In the genomic region with DNA sequence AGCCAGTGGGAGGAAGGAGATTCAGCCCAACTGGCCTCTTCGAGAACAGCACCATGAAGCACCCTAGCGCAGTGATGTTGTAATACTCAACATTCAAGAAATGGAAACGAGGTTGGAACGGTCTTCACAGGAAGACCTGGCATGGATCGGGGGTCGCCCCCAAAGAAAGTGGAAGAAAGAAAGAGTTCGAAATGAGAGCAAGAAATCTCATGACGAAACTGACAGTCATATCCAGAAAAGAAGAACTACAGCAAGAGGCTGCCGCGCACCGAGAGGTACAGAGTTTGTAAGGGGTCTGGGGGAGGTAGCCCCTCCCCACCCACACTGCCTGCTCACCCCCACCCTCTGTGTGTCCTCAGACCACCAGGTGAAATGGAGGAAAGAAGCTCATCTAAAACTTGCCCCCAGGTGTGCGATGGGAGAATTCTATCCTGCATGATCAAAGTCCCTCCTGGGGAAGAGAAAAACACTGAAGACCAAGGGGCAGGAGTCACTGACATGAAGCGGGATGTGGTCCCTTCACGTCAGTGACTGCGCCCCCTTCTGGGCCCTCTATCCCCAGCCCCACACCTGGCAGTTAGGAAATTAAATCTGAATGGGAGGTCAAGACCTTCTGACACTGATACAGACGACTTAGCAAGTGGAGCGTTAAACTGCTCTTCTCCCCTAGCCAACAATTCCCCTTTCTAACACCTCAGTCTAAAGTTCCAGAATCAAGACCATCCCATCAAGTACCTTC, we compare ENCODE assay signal across 15 cellular contexts. TPM values are rescaled to one million over a fixed set of nuclear protein-coding genes. Genes with fewer than 3 reads are reported as not detected.
DNase-seq lines count a peak whose midpoint lies in the region; ATAC-seq, FAIRE-seq and TF ChIP-seq lines count a peak whose summit lies in the region.
"Had no signal": no experiment of that assay in that cellular context is flagged by ENCODE, and none has a peak within 500 bp of the region (broad histone marks: within the 10 kb centered on the region; RNA-seq: fewer than 3 reads in every experiment).

No MANE protein-coding gene starts in this region.

- no peak overlapping the region for H3K4me2 ChIP-seq in K562 (ENCODE audit: insufficient read depth, low read length)

- H3K9me1 ChIP-seq in K562 (ENCODE audit: control insufficient read depth, insufficient read depth, low read length) = no peaks in the 10 kb centered on the region

- no peak for TF ChIP-seq RAD21 in K562 (CRISPR knock-in tag; conservative IDR thresholded peaks at IDR 0.05 in 1 of 2, IDR thresholded peaks at IDR 0.05 in 1 of 2)

- no peaks in the 10 kb centered on the region for H3K79me2 ChIP-seq in K562 (ENCODE audit: control insufficient read depth, insufficient read depth, low read length)

- 82 to 85% methylated on average over 17 of the region's 17 CpGs for WGBS in heart right ventricle, 2 donors
- 1% methylated on average over 13 of the region's 17 CpGs for WGBS in K562 (ENCODE audit: insufficient coverage, low coverage, missing lambda C conversion rate)

- ATAC-seq in heart right ventricle = no peak
- ATAC-seq in HG02884 (IDR thresholded peaks at IDR 0.05; ENCODE audit: unreplicated experiment) = peak; percentile 52
- ATAC-seq in K562 = peak; percentile 57
- no peak for ATAC-seq in HG03196 (IDR thresholded peaks at IDR 0.05; ENCODE audit: unreplicated experiment)
- ATAC-seq in GM19023 (IDR thresholded peaks at IDR 0.05; ENCODE audit: unreplicated experiment) = no peak
- ATAC-seq in GM18520 (IDR thresholded peaks at IDR 0.05; ENCODE audit: unreplicated experiment) = no peak

- intact Hi-C loops in cardiac septum (cut with DNase I) = no loop called here
- intact Hi-C loops in heart right ventricle (cut with DNase I) = no loop called here
- intact Hi-C loops in K562 (cut with micrococcal nuclease) = no loop called here

- no peak overlapping the region for H2AFZ ChIP-seq in K562 (ENCODE audit: low read depth, low read length)

- H3K27ac ChIP-seq in heart right ventricle = no peak overlapping the region
- no peak overlapping the region for H3K27ac ChIP-seq in K562 (ENCODE audit: extremely low read depth, low read depth, low read length)
- H3K27ac ChIP-seq: right atrium auricular region, RWPE1, transverse colon had no signal

- in situ Hi-C loops in K562 (cut with MboI) = no loop called here

- no peaks in the 10 kb centered on the region for H3K9me3 ChIP-seq in heart right ventricle
- H3K9me3 ChIP-seq in K562 (replicated peaks; ENCODE audit: control insufficient read depth, insufficient read depth, low read depth, low read length) = no peaks in the 10 kb centered on the region
- H3K9me3 ChIP-seq: right atrium auricular region, transverse colon had no signal

- H3K4me3 ChIP-seq in heart right ventricle (no peak overlapping the region), K562 (no peak overlapping the region)
- H3K4me3 ChIP-seq: right atrium auricular region, transverse colon had no signal

- POLR2A ChIA-PET in K562 (lab: Yijun Ruan, JAX) = no interaction called here

- CTCF ChIA-PET in K562 (lab: Yijun Ruan, JAX; ENCODE audit: low intra/inter-chr PET ratio) = no interaction called here

- no peaks in the 10 kb centered on the region for H4K20me1 ChIP-seq in K562 (replicated peaks; ENCODE audit: control insufficient read depth, insufficient read depth, low read length)

- no peak for FAIRE-seq in K562 (lab: Jason Lieb, UNC)
- FAIRE-seq: TTC549 had no signal

- TF ChIP-seq EP300 in K562 (IDR thresholded peaks at IDR 0.05; ENCODE audit: low read length) = no peak

- H3K4me1 ChIP-seq in heart right ventricle = peaks cover 0 to 12% (median 0%) of the 10 kb centered on the region in 9 donors
- H3K4me1 ChIP-seq in K562 (replicated peaks in 1 of 2; ENCODE audit: control insufficient read depth in 2 of 2, insufficient read depth in 2 of 2, low read length in 2 of 2) = no peaks in the 10 kb centered on the region
- H3K4me1 ChIP-seq: transverse colon had no signal

- no peaks in the 10 kb centered on the region for H3K27me3 ChIP-seq in heart right ventricle
- H3K27me3 ChIP-seq in K562 (ENCODE audit: control insufficient read depth in 2 of 2, insufficient read depth in 2 of 2, low read length in 2 of 2) = peaks cover 0 to 7% of the 10 kb centered on the region in 2 experiments; a peak in 2 of 5 replicates
- H3K27me3 ChIP-seq: right atrium auricular region, transverse colon had no signal

- no peak for TF ChIP-seq POLR2A in K562 (conservative IDR thresholded peaks at IDR 0.05)

- DNase-seq in cardiac septum (ENCODE audit: low spot score) (peak; percentile 33), heart right ventricle (no peak), K562 (ENCODE audit: extremely low read depth in 1 of 4, low spot score in 3 of 4) (no peak), epidermal melanocyte (ENCODE audit: insufficient read length, low spot score) (no peak)
- DNase-seq: NCI-H226, transverse colon had no signal

- H3K36me3 ChIP-seq in heart right ventricle = no peaks in the 10 kb centered on the region
- H3K36me3 ChIP-seq in K562 (ENCODE audit: control insufficient read depth, insufficient read depth, low read length) = no peaks in the 10 kb centered on the region
- H3K36me3 ChIP-seq: right atrium auricular region, transverse colon had no signal

- no peak overlapping the region for H3K9ac ChIP-seq in K562 (ENCODE audit: insufficient read depth in 1 of 2, low read depth in 2 of 2, low read length in 2 of 2)

- no peak for TF ChIP-seq CTCF in heart right ventricle (IDR thresholded peaks at IDR 0.05)
- TF ChIP-seq CTCF in K562 (IDR thresholded peaks at IDR 0.05 in 2 of 3, conservative IDR thresholded peaks at IDR 0.05 in 1 of 3; ENCODE audit: insufficient read depth in 2 of 3, low read depth in 1 of 3, low read length in 3 of 3) = peak in 2 of 3 experiments; percentile 16 to 17; a peak in 1 of 6 replicates

- BruUV-seq in K562 (replicated peaks; lab: Mats Ljungman, UMichigan) = no TSS peak

TF ChIP-seq in K562, 482 proteins besides CTCF, POLR2A, EP300 and RAD21 (continues in another document):
- TF ChIP-seq SMAD2 (IDR thresholded peaks at IDR 0.05; ENCODE audit: low read depth, low read length) (no peak), SRF (CRISPR knock-in tag; IDR thresholded peaks at IDR 0.05) (no peak), NFE2 (IDR thresholded peaks at IDR 0.05; ENCODE audit: low read depth) (no peak)
- TF ChIP-seq, protein P1, sequence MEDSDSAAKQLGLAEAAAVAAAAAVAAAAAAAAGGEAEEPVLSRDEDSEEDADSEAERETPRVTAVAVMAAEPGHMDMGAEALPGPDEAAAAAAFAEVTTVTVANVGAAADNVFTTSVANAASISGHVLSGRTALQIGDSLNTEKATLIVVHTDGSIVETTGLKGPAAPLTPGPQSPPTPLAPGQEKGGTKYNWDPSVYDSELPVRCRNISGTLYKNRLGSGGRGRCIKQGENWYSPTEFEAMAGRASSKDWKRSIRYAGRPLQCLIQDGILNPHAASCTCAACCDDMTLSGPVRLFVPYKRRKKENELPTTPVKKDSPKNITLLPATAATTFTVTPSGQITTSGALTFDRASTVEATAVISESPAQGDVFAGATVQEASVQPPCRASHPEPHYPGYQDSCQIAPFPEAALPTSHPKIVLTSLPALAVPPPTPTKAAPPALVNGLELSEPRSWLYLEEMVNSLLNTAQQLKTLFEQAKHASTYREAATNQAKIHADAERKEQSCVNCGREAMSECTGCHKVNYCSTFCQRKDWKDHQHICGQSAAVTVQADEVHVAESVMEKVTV (CRISPR knock-in tag; IDR thresholded peaks at IDR 0.05) = no peak

RNA-seq across cellular contexts. Expression of a gene that starts 52.9 kb away (rescaled TPM):
- total RNA-seq in cardiac septum (not detected), heart right ventricle (under 1 TPM in 2 of 10 donors, not detected in 8; 0.30 to 0.31 TPM), K562 (2014; rRNA removed) (not detected in 2 replicates), K562 (2014; rRNA removed; fragmentation: Illumina TruSeq; extraction: Trizol) (not detected in 2 replicates), K562 (2015; rRNA removed; fragmentation: Illumina TruSeq; extraction: Trizol) (not detected in 2 replicates), K562 (2021) (not detected in 2 replicates)
- polyA plus RNA-seq in heart right ventricle (under 1 TPM in 1 of 2 donors, not detected in 1; 0.06 TPM), K562 (2011; rRNA removed) (not detected in 2 replicates), K562 (2014; fragmentation: Illumina TruSeq; extraction: Trizol) (not detected in 2 replicates), K562 (2014; fragmentation: Nextera tagmentation; extraction: Ambion mirVana) (not detected), K562 (2014; rRNA removed) (not detected in 2 replicates)
- total RNA-seq in K562 (2011; cell fraction: chromatin; rRNA removed; ENCODE audit: low replicate concordance) = not detected in 2 replicates
- total RNA-seq in K562 (2011; cell fraction: nucleolus; rRNA removed) = not detected in 2 replicates
- not detected in 2 replicates for total RNA-seq in K562 (2011; cell fraction: nucleoplasm; rRNA removed)
- not detected in 2 replicates for polyA plus RNA-seq in K562 (2011; cell fraction: cytosol; rRNA removed)
- polyA plus RNA-seq in K562 (2011; cell fraction: nucleus; rRNA removed) = not detected in 2 replicates
- not detected in 2 replicates for polyA plus RNA-seq in K562 (2012)
- polyA minus RNA-seq in K562 (2011; rRNA and poly(A)+ RNA removed) = not detected in 2 replicates
- polyA minus RNA-seq in K562 (2011; cell fraction: cytosol; rRNA and poly(A)+ RNA removed) = not detected in 2 replicates
- polyA minus RNA-seq in K562 (2011; cell fraction: nucleus; rRNA and poly(A)+ RNA removed) = not detected in 2 replicates
- total RNA-seq: epithelial cell of proximal tubule, right atrium auricular region, transverse colon had no signal
- polyA plus RNA-seq: BJ had no signal

RNA-seq across cellular contexts. Expression of a gene that starts 58.6 kb away (rescaled TPM):
- 85.3 TPM for total RNA-seq in cardiac septum
- 10 to 100 TPM; 31.0 to 72.3 (median 50.1) TPM for total RNA-seq in heart right ventricle
- polyA plus RNA-seq in heart right ventricle = 10 to 100 TPM in 1 of 2 donors, 1 to 10 TPM in 1; 6.7 to 37.2 TPM
- 0.07 TPM in 1 of 2 replicates, not detected in the other for total RNA-seq in K562 (2011; cell fraction: chromatin; rRNA removed; ENCODE audit: low replicate concordance)
- not detected in 2 replicates for total RNA-seq in K562 (2011; cell fraction: nucleolus; rRNA removed)
- total RNA-seq in K562 (2011; cell fraction: nucleoplasm; rRNA removed) = not detected in 2 replicates
- total RNA-seq in K562 (2014; rRNA removed) = not detected in 2 replicates
- total RNA-seq in K562 (2014; rRNA removed; fragmentation: Illumina TruSeq; extraction: Trizol) = not detected in 2 replicates
- total RNA-seq in K562 (2015; rRNA removed; fragmentation: Illumina TruSeq; extraction: Trizol) = not detected in 2 replicates
- total RNA-seq in K562 (2021) = 0.04 and 0.09 TPM in 2 replicates
- not detected in 2 replicates for polyA plus RNA-seq in K562 (2011; rRNA removed)
- not detected in 2 replicates for polyA plus RNA-seq in K562 (2011; cell fraction: cytosol; rRNA removed)
- 0.40 TPM in 1 of 2 replicates, not detected in the other for polyA plus RNA-seq in K562 (2011; cell fraction: nucleus; rRNA removed)
- polyA plus RNA-seq in K562 (2012) = 0.07 TPM in 1 of 2 replicates, not detected in the other
- polyA plus RNA-seq in K562 (2014; fragmentation: Illumina TruSeq; extraction: Trizol) = not detected in 2 replicates
- polyA plus RNA-seq in K562 (2014; fragmentation: Nextera tagmentation; extraction: Ambion mirVana) = not detected
- not detected in 2 replicates for polyA plus RNA-seq in K562 (2014; rRNA removed)
- not detected in 2 replicates for polyA minus RNA-seq in K562 (2011; rRNA and poly(A)+ RNA removed)
- polyA minus RNA-seq in K562 (2011; cell fraction: cytosol; rRNA and poly(A)+ RNA removed) = not detected in 2 replicates
- 0.13 TPM in 1 of 2 replicates, not detected in the other for polyA minus RNA-seq in K562 (2011; cell fraction: nucleus; rRNA and poly(A)+ RNA removed)

Comparison
In these comparisons a context has a peak if more than half of its experiments do, and no peak if none do; other contexts are left out.
1. ATAC-seq: peak in HG02884 (single experiment) and K562 (single experiment); none in heart right ventricle (0 of 8), HG03196 (single experiment), GM19023 (single experiment) and GM18520 (single experiment).
2. CTCF ChIP-seq: peak in K562 (2 of 3); none in heart right ventricle (0 of 9).
3. RNA of a gene that starts 58.6 kb away (total RNA-seq): 85.3 TPM in cardiac septum (single experiment) and 31.0 to 72.3 TPM in heart right ventricle; 0.04 to 0.09 TPM in K562; every median in the first group is over 10 times any median in the second.